Comparison of ENCODE assay signal across 30 cellular contexts in genomic region chr3:145698252-145698651, GRCh38.
DNase-seq lines count a peak whose midpoint lies in the region; ATAC-seq and TF ChIP-seq lines count a peak whose summit lies in the region.
"Had no signal": no experiment of that assay in that cellular context is flagged by ENCODE, and none has a peak within 500 bp of the region (broad histone marks: within the 10 kb centered on the region; RNA-seq: fewer than 3 reads in every experiment).

No MANE protein-coding gene starts in this region.

- no peak overlapping the region for H3K27ac Mint-ChIP-seq in activated naive CD8-positive, alpha-beta T cell treated with anti-CD3 and anti-CD28 coated beads for 36 hours
- no peak overlapping the region for H3K27ac Mint-ChIP-seq in activated CD4-positive, alpha-beta T cell treated with anti-CD3 and anti-CD28 coated beads, Interleukin-2, amount 10 ng/mL, durations not matched to agents 24 days and 14 days
- H3K27ac Mint-ChIP-seq: activated CD8-positive, alpha-beta T cell treated with anti-CD3 and anti-CD28 coated beads, Interleukin-2, amount 10 ng/mL, durations not matched to agents 7 days and 5 days; CD14-positive monocyte; natural killer cell; stimulated activated memory B cell treated with anti-CD40 and anti-IgM and Interleukin-4, amounts not matched to agents 10 μg/mL and 1 μg/mL and 100 μg/mL, for 72 hours had no signal

- H4K8ac ChIP-seq in mesenchymal stem cell (ENCODE audit: low read length): no peak overlapping the region

- TF ChIP-seq POLR2A in esophagus squamous epithelium (IDR thresholded peaks at IDR 0.05): peak in 1 of 4 donors; percentile 31

- no peak overlapping the region for H2BK5ac ChIP-seq in mesenchymal stem cell (ENCODE audit: low read depth, low read length, poor library complexity, severe bottlenecking)

- H3K27ac ChIP-seq in esophagus squamous epithelium: peak overlapping the region; percentile 58 to 90 (median 78)
- H3K27ac ChIP-seq in mesenchymal stem cell (ENCODE audit: low read length, poor library complexity, severe bottlenecking): no peak overlapping the region
- H3K27ac ChIP-seq: ascending aorta, epithelial cell of prostate, parathyroid adenoma, testis, vagina had no signal

- no peaks in the 10 kb centered on the region for H3K9me3 ChIP-seq in esophagus squamous epithelium
- no peaks in the 10 kb centered on the region for H3K9me3 ChIP-seq in mesenchymal stem cell (ENCODE audit: control insufficient read depth, low read length)
- H3K9me3 ChIP-seq in mucosa of descending colon: no peaks in the 10 kb centered on the region
- H3K9me3 ChIP-seq: ascending aorta, testis, vagina had no signal

- H3K4me1 ChIP-seq in esophagus squamous epithelium (peaks cover 0 to 22% (median 0%) of the 10 kb centered on the region in 3 donors), mesenchymal stem cell (ENCODE audit: control insufficient read depth, insufficient read depth, low read depth, low read length) (no peaks in the 10 kb centered on the region), mucosa of descending colon (ENCODE audit: low read depth) (no peaks in the 10 kb centered on the region)
- H3K4me1 ChIP-seq: ascending aorta, parathyroid adenoma, testis, vagina had no signal

- H2BK120ac ChIP-seq in mesenchymal stem cell (ENCODE audit: low read depth, low read length): no peak overlapping the region

- H3K36me3 Mint-ChIP-seq in activated naive CD8-positive, alpha-beta T cell treated with anti-CD3 and anti-CD28 coated beads for 36 hours: no peaks in the 10 kb centered on the region
- no peaks in the 10 kb centered on the region for H3K36me3 Mint-ChIP-seq in activated CD4-positive, alpha-beta T cell treated with anti-CD3 and anti-CD28 coated beads, Interleukin-2, amount 10 ng/mL, durations not matched to agents 24 days and 14 days (ENCODE audit: low read depth)
- H3K36me3 Mint-ChIP-seq: CD14-positive monocyte; natural killer cell; stimulated activated memory B cell treated with anti-CD40 and anti-IgM and Interleukin-4, amounts not matched to agents 10 μg/mL and 1 μg/mL and 100 μg/mL, for 72 hours had no signal

- no peak overlapping the region for H3K4me3 Mint-ChIP-seq in activated naive CD8-positive, alpha-beta T cell treated with anti-CD3 and anti-CD28 coated beads for 36 hours
- H3K4me3 Mint-ChIP-seq in activated CD4-positive, alpha-beta T cell treated with anti-CD3 and anti-CD28 coated beads, Interleukin-2, amount 10 ng/mL, durations not matched to agents 24 days and 14 days: no peak overlapping the region
- H3K4me3 Mint-ChIP-seq: activated CD8-positive, alpha-beta T cell treated with anti-CD3 and anti-CD28 coated beads, Interleukin-2, amount 10 ng/mL, durations not matched to agents 7 days and 5 days; CD14-positive monocyte; central memory CD8-positive, alpha-beta T cell; natural killer cell; stimulated activated memory B cell treated with anti-CD40 and anti-IgM and Interleukin-4, amounts not matched to agents 10 μg/mL and 1 μg/mL and 100 μg/mL, for 72 hours had no signal

- peaks cover 1% of the 10 kb centered on the region for H3K9me3 Mint-ChIP-seq in activated naive CD8-positive, alpha-beta T cell treated with anti-CD3 and anti-CD28 coated beads for 36 hours
- no peaks in the 10 kb centered on the region for H3K9me3 Mint-ChIP-seq in activated CD4-positive, alpha-beta T cell treated with anti-CD3 and anti-CD28 coated beads, Interleukin-2, amount 10 ng/mL, durations not matched to agents 24 days and 14 days
- H3K9me3 Mint-ChIP-seq: central memory CD8-positive, alpha-beta T cell; stimulated activated memory B cell treated with anti-CD40 and anti-IgM and Interleukin-4, amounts not matched to agents 10 μg/mL and 1 μg/mL and 100 μg/mL, for 72 hours had no signal

- intact Hi-C loops in esophagus squamous epithelium (cut with DNase I) (no loop called here), mucosa of descending colon (cut with DNase I, micrococcal nuclease) (no loop called here)
- intact Hi-C loops in activated CD4-positive, alpha-beta T cell treated with anti-CD3 and anti-CD28 coated beads, Interleukin-2, amount 10 ng/mL, durations not matched to agents 24 days and 14 days (cut with micrococcal nuclease): no loop called here

- H4K91ac ChIP-seq in mesenchymal stem cell (ENCODE audit: low read length): no peak overlapping the region

- ATAC-seq in HG03521 (IDR thresholded peaks at IDR 0.05; ENCODE audit: unreplicated experiment): no peak
- ATAC-seq in mucosa of descending colon: no peak
- ATAC-seq: activated CD4-positive, CD25-positive, alpha-beta regulatory T cell treated with anti-CD3 and anti-CD28 coated beads, Interleukin-2, amount 50 U/mL, for 24 hours; activated CD8-positive, alpha-beta T cell treated with anti-CD3 and anti-CD28 coated beads, Interleukin-2, amount 10 ng/mL, durations not matched to agents 7 days and 5 days; natural killer cell; stimulated activated memory B cell treated with anti-CD40 and anti-IgM and Interleukin-4, amounts not matched to agents 10 μg/mL and 1 μg/mL and 100 μg/mL, for 72 hours had no signal

- H3K36me3 ChIP-seq in esophagus squamous epithelium: no peaks in the 10 kb centered on the region
- H3K36me3 ChIP-seq in mesenchymal stem cell (ENCODE audit: control insufficient read depth in 1 of 2, insufficient read depth in 2 of 2, low read depth in 1 of 2, low read length in 2 of 2): no peaks in the 10 kb centered on the region
- no peaks in the 10 kb centered on the region for H3K36me3 ChIP-seq in mucosa of descending colon (ENCODE audit: low read depth)
- H3K36me3 ChIP-seq: ascending aorta, vagina had no signal

- no peaks in the 10 kb centered on the region for H3K27me3 ChIP-seq in esophagus squamous epithelium
- H3K27me3 ChIP-seq in mesenchymal stem cell (ENCODE audit: control insufficient read depth in 1 of 2, insufficient read depth in 1 of 2, low read length in 2 of 2): no peaks in the 10 kb centered on the region
- H3K27me3 ChIP-seq: ascending aorta, testis, vagina had no signal

- peak overlapping the region; percentile 25 to 54 (median 44) for H3K4me3 ChIP-seq in esophagus squamous epithelium
- H3K4me3 ChIP-seq in mesenchymal stem cell (ENCODE audit: insufficient read depth in 1 of 2, low read depth in 1 of 2, low read length in 2 of 2): peak overlapping the region in 1 of 2 experiments; percentile 65
- H3K4me3 ChIP-seq in mucosa of descending colon: no peak overlapping the region
- H3K4me3 ChIP-seq: ascending aorta, skin epidermis, testis, vagina had no signal

- H3K79me1 ChIP-seq in mesenchymal stem cell (replicated peaks; ENCODE audit: low read length, poor library complexity, severe bottlenecking): no peaks in the 10 kb centered on the region

- H3K4ac ChIP-seq in mesenchymal stem cell (ENCODE audit: low read depth in 1 of 2, low read length in 2 of 2): no peak overlapping the region

- H3K23ac ChIP-seq in mesenchymal stem cell (ENCODE audit: low read length in 2 of 2): no peak overlapping the region

- H2AFZ ChIP-seq in mesenchymal stem cell (ENCODE audit: low read depth, low read length): no peak overlapping the region
- H2AFZ ChIP-seq: parathyroid adenoma had no signal

- H2BK15ac ChIP-seq in mesenchymal stem cell (ENCODE audit: low read depth, poor library complexity, severe bottlenecking): no peak overlapping the region

- DNase-seq in AG20443 (ENCODE audit: low spot score) (peak; percentile 21), NOMO-1 treated with dmso at 0.1 percent for 144 hours (lab: John Stamatoyannopoulos, UW; ENCODE audit: unreplicated experiment) (peak; percentile 45), esophagus squamous epithelium (lab: John Stamatoyannopoulos, UW) (no peak), mesenchymal stem cell (no peak), mucosa of descending colon (no peak)
- DNase-seq in activated naive CD8-positive, alpha-beta T cell treated with anti-CD3 and anti-CD28 coated beads for 36 hours: no peak
- no peak for DNase-seq in activated CD4-positive, alpha-beta T cell treated with anti-CD3 and anti-CD28 coated beads, Interleukin-2, amount 10 ng/mL, durations not matched to agents 24 days and 14 days
- DNase-seq: ACHN; activated CD8-positive, alpha-beta T cell treated with anti-CD3 and anti-CD28 coated beads, Interleukin-2, amount 10 ng/mL, durations not matched to agents 7 days and 5 days; activated naive CD4-positive, alpha-beta T cell; activated T-cell treated with anti-CD3 and anti-CD28 coated beads, Interleukin-2, amount 50 U/mL, for 1 hour; EL; GOT3; IMR-90; left cardiac atrium; natural killer cell; NCI-H146; NCI-H526 treated with DMSO at 0.1 percent for 48 hours; Right ventricle myocardium superior; testis had no signal

- no peak overlapping the region for H3K4me2 ChIP-seq in mesenchymal stem cell (ENCODE audit: low read length, poor library complexity, severe bottlenecking)

- H3K27me3 Mint-ChIP-seq in activated naive CD8-positive, alpha-beta T cell treated with anti-CD3 and anti-CD28 coated beads for 36 hours: no peaks in the 10 kb centered on the region
- no peaks in the 10 kb centered on the region for H3K27me3 Mint-ChIP-seq in activated CD4-positive, alpha-beta T cell treated with anti-CD3 and anti-CD28 coated beads, Interleukin-2, amount 10 ng/mL, durations not matched to agents 24 days and 14 days
- H3K27me3 Mint-ChIP-seq: central memory CD8-positive, alpha-beta T cell; stimulated activated memory B cell treated with anti-CD40 and anti-IgM and Interleukin-4, amounts not matched to agents 10 μg/mL and 1 μg/mL and 100 μg/mL, for 72 hours had no signal

- peak overlapping the region in 1 of 2 experiments; percentile 40 for H3K18ac ChIP-seq in mesenchymal stem cell (ENCODE audit: low read depth in 1 of 2, low read length in 2 of 2)

- H3K4me1 Mint-ChIP-seq in activated naive CD8-positive, alpha-beta T cell treated with anti-CD3 and anti-CD28 coated beads for 36 hours: no peaks in the 10 kb centered on the region
- no peaks in the 10 kb centered on the region for H3K4me1 Mint-ChIP-seq in activated CD4-positive, alpha-beta T cell treated with anti-CD3 and anti-CD28 coated beads, Interleukin-2, amount 10 ng/mL, durations not matched to agents 24 days and 14 days
- H3K4me1 Mint-ChIP-seq: CD14-positive monocyte; central memory CD8-positive, alpha-beta T cell; natural killer cell; stimulated activated memory B cell treated with anti-CD40 and anti-IgM and Interleukin-4, amounts not matched to agents 10 μg/mL and 1 μg/mL and 100 μg/mL, for 72 hours had no signal

- no peak overlapping the region for H2BK12ac ChIP-seq in mesenchymal stem cell (ENCODE audit: low read length in 2 of 2)

- WGBS in esophagus squamous epithelium, 2 donors: 19 to 45% methylated on average over 7 of the region's 7 CpGs
- WGBS in mesenchymal stem cell: 90% methylated on average over 7 of the region's 7 CpGs

- TF ChIP-seq CTCF in esophagus squamous epithelium (IDR thresholded peaks at IDR 0.05) (no peak), mucosa of descending colon (IDR thresholded peaks at IDR 0.05) (no peak)

- no peak overlapping the region for H3K14ac ChIP-seq in mesenchymal stem cell (ENCODE audit: low read length in 2 of 2)

- H3K9ac ChIP-seq in mesenchymal stem cell (ENCODE audit: low read length): peak overlapping the region; percentile 81
- H3K9ac ChIP-seq: parathyroid adenoma had no signal

- no peak overlapping the region for H2AK5ac ChIP-seq in mesenchymal stem cell (ENCODE audit: low read length, severe bottlenecking)

Comparison
In these comparisons a context has a peak if more than half of its experiments do, and no peak if none do; other contexts are left out.
1. DNase-seq: peak in AG20443 (single experiment) and NOMO-1 treated with dmso at 0.1 percent for 144 hours (single experiment); none in esophagus squamous epithelium (single experiment), mesenchymal stem cell (single experiment), activated naive CD8-positive, alpha-beta T cell treated with anti-CD3 and anti-CD28 coated beads for 36 hours (single experiment), activated CD4-positive, alpha-beta T cell treated with anti-CD3 and anti-CD28 coated beads, Interleukin-2, amount 10 ng/mL, durations not matched to agents 24 days and 14 days (single experiment) and mucosa of descending colon (0 of 3).